In genomic region chr19:11639602-11640471, GRCh38 we compare ENCODE assay signal across 8 cellular contexts.
DNase-seq lines count a peak whose midpoint lies in the region; TF ChIP-seq lines count a peak whose summit lies in the region.

No MANE protein-coding gene starts in this region.

- peak overlapping the region; percentile 87 for H3K4me3 ChIP-seq in LNCaP clone FGC (ENCODE audit: low read depth, low read length)
- peak overlapping the region; percentile 100 for H3K4me3 ChIP-seq in neuron (ENCODE audit: low read length)
- H3K4me3 ChIP-seq in stomach smooth muscle (ENCODE audit: low read length in 2 of 2), result peak overlapping the region; percentile 83

- peak overlapping the region; percentile 60 for H2AFZ ChIP-seq in neuron (ENCODE audit: low read depth, low read length)

- H3K9ac ChIP-seq in stomach smooth muscle (ENCODE audit: low read length in 2 of 2), result peak overlapping the region; percentile 58 to 70

- H3K27me3 ChIP-seq in neuron (ENCODE audit: insufficient read depth, low read length) (no peaks in the 10 kb centered on the region), stomach smooth muscle (ENCODE audit: control insufficient read depth in 1 of 2, insufficient read depth in 2 of 2, low read length in 2 of 2) (no peaks in the 10 kb centered on the region)

- H3K36me3 ChIP-seq in neuron (ENCODE audit: insufficient read depth, low read length) (peaks cover 9% of the 10 kb centered on the region), stomach smooth muscle (ENCODE audit: control insufficient read depth in 2 of 2, insufficient read depth in 2 of 2, low read length in 2 of 2) (no peaks in the 10 kb centered on the region)

- no peak overlapping the region for H3K27ac ChIP-seq in stomach smooth muscle (ENCODE audit: low read length)

- DNase-seq in DMS79 (lab: John Stamatoyannopoulos, UW), result peak; percentile 96
- DNase-seq in GOT3 (lab: John Stamatoyannopoulos, UW), result peak; percentile 74
- DNase-seq in LNCaP clone FGC (ENCODE audit: low read depth), result peak; percentile 93
- DNase-seq in SHP77 (lab: John Stamatoyannopoulos, UW), result peak; percentile 96 to 98
- peak; percentile 83 for DNase-seq in activated gamma-delta T cell treated with Interleukin-2 at 50 U/mL for 16 hours
- peak; percentile 82 for DNase-seq in foreskin melanocyte

- no peak for TF ChIP-seq CTCF in LNCaP clone FGC (IDR thresholded peaks at IDR 0.05; ENCODE audit: control insufficient read depth, extremely low read depth, insufficient read depth)

- no peaks in the 10 kb centered on the region for H3K4me1 ChIP-seq in neuron (ENCODE audit: insufficient read depth, low read length)
- H3K4me1 ChIP-seq in stomach smooth muscle (ENCODE audit: control insufficient read depth, insufficient read depth, low read length), result peaks cover 9% of the 10 kb centered on the region

- H3K9me3 ChIP-seq in neuron (ENCODE audit: low read length) (peaks cover 9% of the 10 kb centered on the region), stomach smooth muscle (ENCODE audit: control insufficient read depth in 2 of 2, low read length in 2 of 2) (no peaks in the 10 kb centered on the region)
